ENCODE assay signal across 21 cellular contexts in genomic region chr3:131957511-131957910, GRCh38.
"Had no signal": no experiment of that assay in that cellular context is flagged by ENCODE, and none has a peak within 500 bp of the region (broad histone marks: within the 10 kb centered on the region; RNA-seq: fewer than 3 reads in every experiment).

No MANE protein-coding gene starts in this region.

- H3K9me3 Mint-ChIP-seq: dendritic cell treated with granulocyte-macrophage colony-stimulating factor and Interleukin-4, amounts not matched to agents 40 ng/mL and 50 ng/mL, for 4 days; stimulated activated memory B cell treated with anti-CD40 and anti-IgM and Interleukin-4, amounts not matched to agents 10 μg/mL and 1 μg/mL and 100 μg/mL, for 72 hours had no signal

- H3K36me3 ChIP-seq: brain microvascular endothelial cell, tibial artery, uterus had no signal

- DNase-seq: activated CD4-positive, alpha-beta T cell treated with anti-CD3 and anti-CD28 coated beads for 48 hours; activated CD8-positive, alpha-beta memory T cell treated with anti-CD3 and anti-CD28 coated beads, Interleukin-2, amount 50 U/mL, for 4 hours; activated CD8-positive, alpha-beta T cell treated with anti-CD3 and anti-CD28 coated beads for 36 hours; activated gamma-delta T cell treated with Interleukin-2 at 50 U/mL for 16 hours; activated T-cell treated with anti-CD3 and anti-CD28 coated beads, Interleukin-2, amount 50 U/mL, for 48 hours; amygdala; brain microvascular endothelial cell; cerebellar nuclear complex; effector memory CD8-positive, alpha-beta T cell; hippocampal formation; left ventricle myocardium superior; mesenchymal stem cell; natural killer cell; nucleus accumbens; T-helper 2 cell; tibial artery; uterus had no signal

- H3K9me3 ChIP-seq: tibial artery, uterus had no signal

- H3K27me3 ChIP-seq: brain microvascular endothelial cell, tibial artery, uterus had no signal

- H3K4me3 ChIP-seq: tibial artery, uterus had no signal

- H3K27ac Mint-ChIP-seq: activated CD8-positive, alpha-beta T cell treated with anti-CD3 and anti-CD28 coated beads for 36 hours; activated naive CD8-positive, alpha-beta T cell; dendritic cell treated with granulocyte-macrophage colony-stimulating factor and Interleukin-4, amounts not matched to agents 40 ng/mL and 50 ng/mL, for 4 days; effector memory CD8-positive, alpha-beta T cell; natural killer cell; stimulated activated memory B cell treated with anti-CD40 and anti-IgM and Interleukin-4, amounts not matched to agents 10 μg/mL and 1 μg/mL and 100 μg/mL, for 72 hours had no signal

- H3K36me3 Mint-ChIP-seq: activated naive CD8-positive, alpha-beta T cell; natural killer cell; stimulated activated memory B cell treated with anti-CD40 and anti-IgM and Interleukin-4, amounts not matched to agents 10 μg/mL and 1 μg/mL and 100 μg/mL, for 72 hours had no signal

- H3K4me1 Mint-ChIP-seq: natural killer cell; stimulated activated memory B cell treated with anti-CD40 and anti-IgM and Interleukin-4, amounts not matched to agents 10 μg/mL and 1 μg/mL and 100 μg/mL, for 72 hours had no signal

- H3K4me1 ChIP-seq: tibial artery, uterus had no signal

- H3K4me3 Mint-ChIP-seq: activated CD8-positive, alpha-beta T cell treated with anti-CD3 and anti-CD28 coated beads for 36 hours; activated naive CD8-positive, alpha-beta T cell; dendritic cell treated with granulocyte-macrophage colony-stimulating factor and Interleukin-4, amounts not matched to agents 40 ng/mL and 50 ng/mL, for 4 days; effector memory CD8-positive, alpha-beta T cell; natural killer cell; stimulated activated memory B cell treated with anti-CD40 and anti-IgM and Interleukin-4, amounts not matched to agents 10 μg/mL and 1 μg/mL and 100 μg/mL, for 72 hours had no signal

- H3K27me3 Mint-ChIP-seq: dendritic cell treated with granulocyte-macrophage colony-stimulating factor and Interleukin-4, amounts not matched to agents 40 ng/mL and 50 ng/mL, for 4 days; stimulated activated memory B cell treated with anti-CD40 and anti-IgM and Interleukin-4, amounts not matched to agents 10 μg/mL and 1 μg/mL and 100 μg/mL, for 72 hours had no signal

- H3K27ac ChIP-seq: brain microvascular endothelial cell, epithelial cell of prostate, tibial artery, uterus had no signal

- ATAC-seq: activated CD8-positive, alpha-beta T cell treated with anti-CD3 and anti-CD28 coated beads for 36 hours; effector memory CD8-positive, alpha-beta T cell; left ventricle myocardium superior; natural killer cell; stimulated activated memory B cell treated with anti-CD40 and anti-IgM and Interleukin-4, amounts not matched to agents 10 μg/mL and 1 μg/mL and 100 μg/mL, for 72 hours had no signal
